ENCODE assay signal across 8 cellular contexts in genomic region chr10:23095966-23096813, GRCh38. TPM values are rescaled to one million over a fixed set of nuclear protein-coding genes. Genes with fewer than 3 reads are reported as not detected.
DNase-seq lines count a peak whose midpoint lies in the region; ATAC-seq and TF ChIP-seq lines count a peak whose summit lies in the region.

No MANE protein-coding gene starts in this region.

- H3K9me3 ChIP-seq in OCI-LY1 (ENCODE audit: low read length) (no peaks in the 10 kb centered on the region), neuronal stem cell (replicated peaks in 1 of 2; ENCODE audit: control insufficient read depth in 2 of 2, insufficient read depth in 1 of 2, low read depth in 1 of 2, low read length in 2 of 2) (peaks cover 3 to 6% of the 10 kb centered on the region in 2 donors)

- H3K4me2 ChIP-seq in OCI-LY1 (ENCODE audit: low read length) (peak overlapping the region; percentile 92), neuronal stem cell (ENCODE audit: insufficient read depth, low read length, poor library complexity, severe bottlenecking) (peak overlapping the region; percentile 62)

- peak overlapping the region; percentile 90 for H3K27ac Mint-ChIP-seq in activated naive CD4-positive, alpha-beta T cell treated with anti-CD3 and anti-CD28 coated beads for 36 hours

- H3K27me3 ChIP-seq in OCI-LY1 (ENCODE audit: insufficient read depth, low read length): no peaks in the 10 kb centered on the region
- peaks cover 0 to 2% (median 0%) of the 10 kb centered on the region in 3 experiments for H3K27me3 ChIP-seq in neuronal stem cell (ENCODE audit: control insufficient read depth in 3 of 3, insufficient read depth in 3 of 3, low read depth in 1 of 3, low read length in 3 of 3)

- no peaks in the 10 kb centered on the region for H3K9me2 ChIP-seq in OCI-LY1 (ENCODE audit: low read depth, low read length)

- H2AK5ac ChIP-seq in neuronal stem cell (ENCODE audit: low read depth, low read length): no peak overlapping the region

- H3K18ac ChIP-seq in neuronal stem cell (ENCODE audit: low read length): peak overlapping the region; percentile 95

- H2BK5ac ChIP-seq in neuronal stem cell (ENCODE audit: low read length): peak overlapping the region; percentile 32

- H3K9ac ChIP-seq in OCI-LY1 (ENCODE audit: low read length) (peak overlapping the region; percentile 91), neuronal stem cell (ENCODE audit: low read depth, low read length, poor library complexity) (peak overlapping the region; percentile 72)

- H3F3A ChIP-seq in OCI-LY1 (ENCODE audit: insufficient read depth, low read length): peaks cover 6% of the 10 kb centered on the region; the same call in 1 of the 2 replicates

- H2BK120ac ChIP-seq in neuronal stem cell (ENCODE audit: low read depth, low read length): no peak overlapping the region

- no peak overlapping the region for H3K23ac ChIP-seq in neuronal stem cell (ENCODE audit: low read depth, low read length, poor library complexity)

- no peaks in the 10 kb centered on the region for H4K20me1 ChIP-seq in OCI-LY1 (ENCODE audit: insufficient read depth, low read length)

- DNase-seq in AG09309 (ENCODE audit: low read depth): peak; percentile 17
- peak; percentile 60 for DNase-seq in activated naive CD4-positive, alpha-beta T cell treated with anti-CD3 and anti-CD28 coated beads for 36 hours
- peak; percentile 37 for DNase-seq in glomerular visceral epithelial cell (ENCODE audit: extremely low spot score)
- peak; percentile 24 for DNase-seq in neuronal stem cell (ENCODE audit: low spot score)
- no peak for DNase-seq in middle frontal gyrus (ENCODE audit: extremely low spot score, low spot score)

- peaks cover 18% of the 10 kb centered on the region for H3K9me3 Mint-ChIP-seq in activated naive CD4-positive, alpha-beta T cell treated with anti-CD3 and anti-CD28 coated beads for 36 hours

- H3K4me1 ChIP-seq in OCI-LY1 (ENCODE audit: insufficient read depth, low read length, severe bottlenecking) (peaks cover 12% of the 10 kb centered on the region), neuronal stem cell (ENCODE audit: control insufficient read depth in 2 of 2, insufficient read depth in 1 of 2, low read depth in 1 of 2, low read length in 2 of 2) (peaks cover 7 to 8% of the 10 kb centered on the region in 2 donors)

- H3K27ac ChIP-seq in OCI-LY1 (ENCODE audit: low read depth, low read length, poor library complexity, severe bottlenecking): no peak overlapping the region
- no peak overlapping the region for H3K27ac ChIP-seq in neuronal stem cell (replicated peaks; ENCODE audit: low read length)

- no peaks in the 10 kb centered on the region for H3K79me2 ChIP-seq in OCI-LY1 (ENCODE audit: insufficient read depth, low read length)

- H3K4me3 ChIP-seq in AG09309 (ENCODE audit: control insufficient read depth, low read depth, low read length): peak overlapping the region; percentile 68
- peak overlapping the region; percentile 87 for H3K4me3 ChIP-seq in OCI-LY1 (ENCODE audit: low read depth, low read length, poor library complexity, severe bottlenecking)
- H3K4me3 ChIP-seq in neuronal stem cell (ENCODE audit: low read length in 2 of 2): peak overlapping the region; percentile 66 to 82

- peaks cover 41% of the 10 kb centered on the region for H3K4me1 Mint-ChIP-seq in activated naive CD4-positive, alpha-beta T cell treated with anti-CD3 and anti-CD28 coated beads for 36 hours (ENCODE audit: low read depth)

- WGBS in neuronal stem cell (ENCODE audit: extremely low coverage in 2 of 2, insufficient read length in 2 of 2, insufficient replicate concordance in 1 of 2), 2 donors: no CpG with 5 or more reads among the region's 21 CpGs

- peak overlapping the region; percentile 16 for H2BK15ac ChIP-seq in neuronal stem cell (ENCODE audit: low read length)

- CTCF ChIA-PET in activated naive CD4-positive, alpha-beta T cell treated with anti-CD3 and anti-CD28 coated beads for 36 hours (lab: Charles Lee): no interaction called here

- no peak overlapping the region for H4K8ac ChIP-seq in neuronal stem cell (ENCODE audit: low read depth, low read length)

- H3K79me1 ChIP-seq in neuronal stem cell (ENCODE audit: low read depth, low read length): peaks cover 5% of the 10 kb centered on the region

- H2BK12ac ChIP-seq in neuronal stem cell (ENCODE audit: low read length): no peak overlapping the region

- peaks cover 9% of the 10 kb centered on the region for H3K36me3 Mint-ChIP-seq in activated naive CD4-positive, alpha-beta T cell treated with anti-CD3 and anti-CD28 coated beads for 36 hours (ENCODE audit: low read depth)

- H3K14ac ChIP-seq in neuronal stem cell (ENCODE audit: low read length): no peak overlapping the region

- H3K36me3 ChIP-seq in OCI-LY1 (ENCODE audit: insufficient read depth, low read length): no peaks in the 10 kb centered on the region; the same call in 1 of the 2 replicates
- H3K36me3 ChIP-seq in neuronal stem cell (replicated peaks in 1 of 2; ENCODE audit: control insufficient read depth in 2 of 2, insufficient read depth in 2 of 2, low read length in 2 of 2): no peaks in the 10 kb centered on the region

- H3K4me3 Mint-ChIP-seq in activated naive CD4-positive, alpha-beta T cell treated with anti-CD3 and anti-CD28 coated beads for 36 hours: peak overlapping the region; percentile 97

- TF ChIP-seq CTCF in AG09309 (IDR thresholded peaks at IDR 0.05; ENCODE audit: control insufficient read depth, insufficient read depth, low read depth, low read length, missing control alignments) (no peak), OCI-LY1 (IDR thresholded peaks at IDR 0.05; ENCODE audit: low read length) (no peak)

- H2AFZ ChIP-seq in OCI-LY1 (ENCODE audit: low read length) (0 out of 2 replicates have a peak overlapping the region, but pooled peaks have one; percentile 60), neuronal stem cell (ENCODE audit: low read length) (peak overlapping the region; percentile 87)

- no peaks in the 10 kb centered on the region for H3K27me3 Mint-ChIP-seq in activated naive CD4-positive, alpha-beta T cell treated with anti-CD3 and anti-CD28 coated beads for 36 hours (ENCODE audit: low read depth)

- peak; percentile 31 for ATAC-seq in GM18508 (IDR thresholded peaks at IDR 0.05; ENCODE audit: insufficient read depth, unreplicated experiment)
- peak; percentile 71 for ATAC-seq in HG02885 (IDR thresholded peaks at IDR 0.05; ENCODE audit: poor library complexity, unreplicated experiment)

- no peak overlapping the region for H4K91ac ChIP-seq in neuronal stem cell (ENCODE audit: low read depth, low read length, poor library complexity)

- intact Hi-C loops in activated naive CD4-positive, alpha-beta T cell treated with anti-CD3 and anti-CD28 coated beads for 36 hours (cut with micrococcal nuclease): loop anchor here (1.0 to 10.0 kb wide), 12 partner anchors 241 to 1564 kb away; partner anchors contain the start of genes DNAJC1, MLLT10, OTUD1 and SPAG6

- no peak overlapping the region for H3K4ac ChIP-seq in neuronal stem cell (ENCODE audit: low read length)

RNA-seq across cellular contexts. Expression of gene MSRB2, which starts 0.8 kb away (rescaled TPM):
- 10 to 100 TPM; 13.9 to 16.0 TPM for total RNA-seq in activated naive CD4-positive, alpha-beta T cell treated with anti-CD3 and anti-CD28 coated beads for 36 hours
- polyA plus RNA-seq in neuronal stem cell (2013, experiment 1 of 2): 18.6 TPM
- 18.2 TPM for polyA plus RNA-seq in neuronal stem cell (2013, experiment 2 of 2)
